27 cellular contexts compared by ENCODE assay signal in genomic region chr13:94795292-94795691, GRCh38.
"Had no signal": no experiment of that assay in that cellular context is flagged by ENCODE, and none has a peak within 500 bp of the region (broad histone marks: within the 10 kb centered on the region; RNA-seq: fewer than 3 reads in every experiment).

No MANE protein-coding gene starts in this region.

- H3K36me3 ChIP-seq: neutrophil, pancreas, right lobe of liver, sigmoid colon, stomach, thoracic aorta, thyroid gland, tibial nerve, upper lobe of left lung, vagina had no signal

- H3K9me3 Mint-ChIP-seq: nephron; stimulated activated naive CD8-positive, alpha-beta T cell treated with anti-CD3 and anti-CD28 coated beads, Interleukin-15, Interleukin-2, amounts not matched to agents 100 ng/mL and 50 ng/mL, for 24 hours had no signal

- H3K4me1 Mint-ChIP-seq: natural killer cell; stimulated activated effector memory CD8-positive, alpha-beta T cell treated with anti-CD3 and anti-CD28 coated beads, Interleukin-12 subunit alpha, Interleukin-12 subunit beta, amount 100 ng/mL, for 72 hours; stimulated activated naive B cell treated with anti-CD40 and anti-IgM and Interleukin-4, amounts not matched to agents 10 μg/mL and 1 μg/mL and 100 μg/mL, for 72 hours had no signal

- H3K27me3 Mint-ChIP-seq: stimulated activated naive B cell treated with anti-CD40 and anti-IgM and Interleukin-4, amounts not matched to agents 10 μg/mL and 1 μg/mL and 100 μg/mL, for 72 hours; stimulated activated naive CD8-positive, alpha-beta T cell treated with anti-CD3 and anti-CD28 coated beads, Interleukin-15, Interleukin-2, amounts not matched to agents 100 ng/mL and 50 ng/mL, for 24 hours had no signal

- H3K27me3 ChIP-seq: neutrophil, pancreas, right lobe of liver, sigmoid colon, stomach, thyroid gland, tibial nerve, upper lobe of left lung, vagina had no signal

- H3K36me3 Mint-ChIP-seq: natural killer cell; stimulated activated effector memory CD8-positive, alpha-beta T cell treated with anti-CD3 and anti-CD28 coated beads, Interleukin-12 subunit alpha, Interleukin-12 subunit beta, amount 100 ng/mL, for 72 hours; stimulated activated naive B cell treated with anti-CD40 and anti-IgM and Interleukin-4, amounts not matched to agents 10 μg/mL and 1 μg/mL and 100 μg/mL, for 72 hours had no signal

- H3K4me3 ChIP-seq: pancreas, psoas muscle, right lobe of liver, sigmoid colon, stomach, thoracic aorta, thyroid gland, tibial nerve, upper lobe of left lung, vagina had no signal

- H3K27ac Mint-ChIP-seq: natural killer cell; nephron; progenitor cell of endocrine pancreas; stimulated activated effector memory CD8-positive, alpha-beta T cell treated with anti-CD3 and anti-CD28 coated beads, Interleukin-12 subunit alpha, Interleukin-12 subunit beta, amount 100 ng/mL, for 72 hours; stimulated activated naive B cell treated with anti-CD40 and anti-IgM and Interleukin-4, amounts not matched to agents 10 μg/mL and 1 μg/mL and 100 μg/mL, for 72 hours; stimulated activated naive CD8-positive, alpha-beta T cell treated with anti-CD3 and anti-CD28 coated beads, Interleukin-15, Interleukin-2, amounts not matched to agents 100 ng/mL and 50 ng/mL, for 24 hours had no signal

- DNase-seq: natural killer cell; nucleus accumbens; pancreas; psoas muscle; right cardiac atrium; right lobe of liver; sigmoid colon; small intestine; stimulated activated CD4-positive, alpha-beta T cell treated with anti-CD3 and anti-CD28 coated beads, Interleukin-15, amount 100 ng/mL, for 24 hours; stimulated activated CD4-positive, alpha-beta T cell treated with anti-CD3 and anti-CD28 coated beads, Interleukin-2, amount 100 ng/mL, for 24 hours; stimulated activated CD4-positive, alpha-beta T cell treated with anti-CD3 and anti-CD28 coated beads, Interleukin-2, amount 100 ng/mL, for 48 hours; stimulated activated CD4-positive, alpha-beta T cell treated with anti-CD3 and anti-CD28 coated beads, Interleukin-4, amount 100 ng/mL, for 24 hours; stimulated activated naive B cell treated with anti-CD40 and anti-IgM and Interleukin-4, amounts not matched to agents 10 μg/mL and 1 μg/mL and 100 μg/mL, for 72 hours; stimulated activated naive CD4-positive, alpha-beta T cell treated with Interleukin-2 at 50 U/mL for 16 hours; stomach; thyroid gland; trophoblast cell; upper lobe of left lung had no signal

- ATAC-seq: natural killer cell; pancreas; psoas muscle; right cardiac atrium; right lobe of liver; stimulated activated effector memory CD8-positive, alpha-beta T cell treated with anti-CD3 and anti-CD28 coated beads, Interleukin-12 subunit alpha, Interleukin-12 subunit beta, amount 100 ng/mL, for 72 hours; stimulated activated naive B cell treated with anti-CD40 and anti-IgM and Interleukin-4, amounts not matched to agents 10 μg/mL and 1 μg/mL and 100 μg/mL, for 72 hours had no signal

- H3K9me3 ChIP-seq: neutrophil, pancreas, psoas muscle, right lobe of liver, stomach, thoracic aorta, thyroid gland, tibial nerve, upper lobe of left lung, vagina had no signal

- H3K4me1 ChIP-seq: pancreas, psoas muscle, right lobe of liver, stomach, thyroid gland, upper lobe of left lung, vagina had no signal

- H3K4me3 Mint-ChIP-seq: natural killer cell; nephron; neural crest cell; stimulated activated effector memory CD8-positive, alpha-beta T cell treated with anti-CD3 and anti-CD28 coated beads, Interleukin-12 subunit alpha, Interleukin-12 subunit beta, amount 100 ng/mL, for 72 hours; stimulated activated naive B cell treated with anti-CD40 and anti-IgM and Interleukin-4, amounts not matched to agents 10 μg/mL and 1 μg/mL and 100 μg/mL, for 72 hours; stimulated activated naive CD8-positive, alpha-beta T cell treated with anti-CD3 and anti-CD28 coated beads, Interleukin-15, Interleukin-2, amounts not matched to agents 100 ng/mL and 50 ng/mL, for 24 hours had no signal

- H3K27ac ChIP-seq: neutrophil, pancreas, psoas muscle, right lobe of liver, sigmoid colon, stomach, thoracic aorta, thyroid gland, tibial nerve, upper lobe of left lung, vagina had no signal
